26 cellular contexts compared by ENCODE assay signal in the genomic region with DNA sequence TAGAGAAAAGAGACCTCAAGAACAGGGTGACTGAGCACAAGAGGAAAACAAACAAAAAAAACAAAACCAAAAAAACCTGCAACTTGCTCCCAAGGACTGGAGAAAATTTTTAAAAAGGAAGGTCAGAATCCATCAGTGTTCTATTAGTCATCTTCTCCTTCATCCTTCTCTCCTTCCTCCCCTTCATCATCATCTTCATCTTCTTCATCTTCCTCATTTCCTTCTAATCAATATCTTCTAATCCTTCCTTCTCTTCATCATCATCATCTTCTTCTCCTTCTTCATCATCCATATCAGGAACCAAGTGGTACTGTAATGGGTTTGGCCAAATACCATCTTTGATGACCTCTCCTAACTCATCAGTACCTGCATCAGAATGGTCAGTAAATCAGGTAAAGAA. TPM values are rescaled to one million over a fixed set of nuclear protein-coding genes. Genes with fewer than 3 reads are reported as not detected.
DNase-seq lines count a peak whose midpoint lies in the region; FAIRE-seq and TF ChIP-seq lines count a peak whose summit lies in the region.
"Had no signal": no experiment of that assay in that cellular context is flagged by ENCODE, and none has a peak within 500 bp of the region (broad histone marks: within the 10 kb centered on the region; RNA-seq: fewer than 3 reads in every experiment).

No MANE protein-coding gene starts in this region.

- H3K27me3 ChIP-seq in Karpas-422 (ENCODE audit: low read length): no peaks in the 10 kb centered on the region
- H3K27me3 ChIP-seq in neuronal stem cell (ENCODE audit: control insufficient read depth in 3 of 3, insufficient read depth in 3 of 3, low read depth in 1 of 3, low read length in 3 of 3): no peaks in the 10 kb centered on the region
- no peaks in the 10 kb centered on the region for H3K27me3 ChIP-seq in osteoblast (ENCODE audit: insufficient read depth, low read length)
- H3K27me3 ChIP-seq: BLaER1 treated with 17β-estradiol and CSF1 and Interleukin-3, amounts not matched to agents 10 nM and 100 nM had no signal

- peak; percentile 86 for FAIRE-seq in urothelium cell line (lab: Jason Lieb, UNC)
- FAIRE-seq: D721Med, GM12878, GM19239 had no signal

- no peak overlapping the region for H3K4ac ChIP-seq in neuronal stem cell (ENCODE audit: low read length)

- H3K27ac ChIP-seq in HEK293 (ENCODE audit: extremely low read depth, low read depth, low read length): no peak overlapping the region
- H3K27ac ChIP-seq in Karpas-422 (ENCODE audit: low read length): no peak overlapping the region
- H3K27ac ChIP-seq in neuronal stem cell (replicated peaks; ENCODE audit: low read length): no peak overlapping the region
- H3K27ac ChIP-seq in osteoblast (ENCODE audit: low read depth, low read length): no peak overlapping the region
- H3K27ac ChIP-seq: A549; BLaER1 treated with 17β-estradiol and CSF1 and Interleukin-3, amounts not matched to agents 10 nM and 100 nM had no signal

- no peaks in the 10 kb centered on the region for H3K4me1 ChIP-seq in HEK293 (ENCODE audit: control insufficient read depth, insufficient read depth, low read length)
- no peaks in the 10 kb centered on the region for H3K4me1 ChIP-seq in Karpas-422 (ENCODE audit: low read length)
- H3K4me1 ChIP-seq in neuronal stem cell (ENCODE audit: control insufficient read depth in 2 of 2, insufficient read depth in 1 of 2, low read depth in 1 of 2, low read length in 2 of 2): no peaks in the 10 kb centered on the region
- no peaks in the 10 kb centered on the region for H3K4me1 ChIP-seq in osteoblast (ENCODE audit: insufficient read depth, low read length)
- H3K4me1 ChIP-seq: A549; BE2C; BLaER1 treated with 17β-estradiol and CSF1 and Interleukin-3, amounts not matched to agents 10 nM and 100 nM had no signal

- no peaks in the 10 kb centered on the region for H3K79me2 ChIP-seq in Karpas-422 (ENCODE audit: low read length)
- no peaks in the 10 kb centered on the region for H3K79me2 ChIP-seq in osteoblast (ENCODE audit: insufficient read depth, low read length)

- no peak overlapping the region for H3K14ac ChIP-seq in neuronal stem cell (ENCODE audit: low read length)

- H3K9ac ChIP-seq in Karpas-422 (ENCODE audit: low read length) (no peak overlapping the region), neuronal stem cell (ENCODE audit: low read depth, low read length, poor library complexity) (no peak overlapping the region)
- H3K9ac ChIP-seq: BLaER1 treated with 17β-estradiol and CSF1 and Interleukin-3, amounts not matched to agents 10 nM and 100 nM had no signal

- H2AK5ac ChIP-seq in neuronal stem cell (ENCODE audit: low read depth, low read length): no peak overlapping the region

- no peaks in the 10 kb centered on the region for H3K9me3 ChIP-seq in HEK293 (ENCODE audit: control insufficient read depth, insufficient read depth, low read depth, low read length)
- no peaks in the 10 kb centered on the region for H3K9me3 ChIP-seq in Karpas-422 (ENCODE audit: low read length)
- H3K9me3 ChIP-seq in neuronal stem cell (replicated peaks in 1 of 2; ENCODE audit: control insufficient read depth in 2 of 2, insufficient read depth in 1 of 2, low read depth in 1 of 2, low read length in 2 of 2): no peaks in the 10 kb centered on the region
- H3K9me3 ChIP-seq in osteoblast (ENCODE audit: low read depth, low read length): no peaks in the 10 kb centered on the region
- H3K9me3 ChIP-seq: A549; BE2C; BLaER1 treated with 17β-estradiol and CSF1 and Interleukin-3, amounts not matched to agents 10 nM and 100 nM had no signal

- CTCF ChIA-PET in HEK293 (lab: Yijun Ruan, JAX): interaction anchor here (0.7 to 1.8 kb wide), 3 partner anchors 9 to 276 kb away, joined by 4 to 8 read pairs (median 7); no protein-coding TSS in a partner anchor

- no peak overlapping the region for H2BK5ac ChIP-seq in neuronal stem cell (ENCODE audit: low read length)

- no peak overlapping the region for H2BK12ac ChIP-seq in neuronal stem cell (ENCODE audit: low read length)

- H3K9me2 ChIP-seq in Karpas-422 (replicated peaks; ENCODE audit: insufficient read depth, low read length): no peaks in the 10 kb centered on the region

- H3K79me1 ChIP-seq in neuronal stem cell (ENCODE audit: low read depth, low read length): no peaks in the 10 kb centered on the region

- H4K20me1 ChIP-seq in Karpas-422 (ENCODE audit: insufficient read depth, low read depth, low read length) (no peaks in the 10 kb centered on the region), osteoblast (ENCODE audit: insufficient read depth, low read length) (no peaks in the 10 kb centered on the region)
- H4K20me1 ChIP-seq: BLaER1 treated with 17β-estradiol and CSF1 and Interleukin-3, amounts not matched to agents 10 nM and 100 nM had no signal

- H2AFZ ChIP-seq in Karpas-422 (ENCODE audit: low read length): 0 out of 2 replicates have a peak overlapping the region, but pooled peaks have one; percentile 49
- peak overlapping the region; percentile 79 for H2AFZ ChIP-seq in neuronal stem cell (ENCODE audit: low read length)
- no peak overlapping the region for H2AFZ ChIP-seq in osteoblast (ENCODE audit: low read length)
- H2AFZ ChIP-seq: GM23338 had no signal

- no peak overlapping the region for H2BK15ac ChIP-seq in neuronal stem cell (ENCODE audit: low read length)

- no peak overlapping the region for H4K91ac ChIP-seq in neuronal stem cell (ENCODE audit: low read depth, low read length, poor library complexity)

- no peak overlapping the region for H3K4me2 ChIP-seq in Karpas-422 (ENCODE audit: low read depth, low read length, poor library complexity, severe bottlenecking)
- H3K4me2 ChIP-seq in neuronal stem cell (ENCODE audit: insufficient read depth, low read length, poor library complexity, severe bottlenecking): no peak overlapping the region
- no peak overlapping the region for H3K4me2 ChIP-seq in osteoblast (ENCODE audit: insufficient read depth, low read length)
- H3K4me2 ChIP-seq: A549; BLaER1 treated with 17β-estradiol and CSF1 and Interleukin-3, amounts not matched to agents 10 nM and 100 nM; GM23338 had no signal

- POLR2A ChIA-PET in HEK293 (lab: Yijun Ruan, JAX): no interaction called here

- no peak overlapping the region for H3K23ac ChIP-seq in neuronal stem cell (ENCODE audit: low read depth, low read length, poor library complexity)

- H3K4me3 ChIP-seq in HEK293 (ENCODE audit: low read depth, low read length) (no peak overlapping the region), Karpas-422 (ENCODE audit: low read length) (no peak overlapping the region), neuronal stem cell (ENCODE audit: low read length in 2 of 2) (no peak overlapping the region), osteoblast (ENCODE audit: insufficient read depth, low read length) (no peak overlapping the region)
- H3K4me3 ChIP-seq: A549; BLaER1 treated with 17β-estradiol and CSF1 and Interleukin-3, amounts not matched to agents 10 nM and 100 nM; GM12878; GM23338 had no signal

- TF ChIP-seq CTCF in HEK293 (tag by site-specific recombination; IDR thresholded peaks at IDR 0.05) (no peak), osteoblast (IDR thresholded peaks at IDR 0.05; ENCODE audit: extremely low read depth, low read depth, low read length) (no peak)

- H3K36me3 ChIP-seq in HEK293 (ENCODE audit: control insufficient read depth in 2 of 2, insufficient read depth in 1 of 2, low read length in 2 of 2) (no peaks in the 10 kb centered on the region), Karpas-422 (ENCODE audit: insufficient read depth, low read length) (no peaks in the 10 kb centered on the region), neuronal stem cell (replicated peaks in 1 of 2; ENCODE audit: control insufficient read depth in 2 of 2, insufficient read depth in 2 of 2, low read length in 2 of 2) (no peaks in the 10 kb centered on the region), osteoblast (ENCODE audit: insufficient read depth, low read length) (no peaks in the 10 kb centered on the region)
- H3K36me3 ChIP-seq: BE2C had no signal

- DNase-seq in Karpas-422: no peak
- DNase-seq in neuronal stem cell (ENCODE audit: low spot score): no peak
- DNase-seq in urothelium cell line (ENCODE audit: low spot score): no peak
- no peak for DNase-seq in NCI-H510A treated with DMSO at 0.1 percent for 48 hours (lab: John Stamatoyannopoulos, UW)
- no peak for DNase-seq in osteoblast (ENCODE audit: insufficient read length, low spot score, missing footprints)
- DNase-seq in kidney tubule cell (ENCODE audit: low spot score): no peak
- DNase-seq: 8988T; ACHN; AML-193; BE2C; CD4-positive, alpha-beta T cell; CD8-positive, alpha-beta memory T cell; DMS 273 treated with DMSO at 0.1 percent for 48 hours; DMS79; EL; GDM1; H9; HFFc6 had no signal

- no peak overlapping the region for H2BK120ac ChIP-seq in neuronal stem cell (ENCODE audit: low read depth, low read length)

- H4K8ac ChIP-seq in neuronal stem cell (ENCODE audit: low read depth, low read length): no peak overlapping the region

- H3K18ac ChIP-seq in neuronal stem cell (ENCODE audit: low read length): no peak overlapping the region

TF ChIP-seq in HEK293, 187 proteins besides CTCF, POLR2A, EP300 and RAD21:
- TF ChIP-seq ZNF366 (tag by site-specific recombination; conservative IDR thresholded peaks at IDR 0.05) (peak; percentile 49), ZNF776 (tag by site-specific recombination; IDR thresholded peaks at IDR 0.05; ENCODE audit: borderline replicate concordance) (no peak), ZBTB20 (tag by site-specific recombination; IDR thresholded peaks at IDR 0.05) (no peak)
- TF ChIP-seq, protein P1, sequence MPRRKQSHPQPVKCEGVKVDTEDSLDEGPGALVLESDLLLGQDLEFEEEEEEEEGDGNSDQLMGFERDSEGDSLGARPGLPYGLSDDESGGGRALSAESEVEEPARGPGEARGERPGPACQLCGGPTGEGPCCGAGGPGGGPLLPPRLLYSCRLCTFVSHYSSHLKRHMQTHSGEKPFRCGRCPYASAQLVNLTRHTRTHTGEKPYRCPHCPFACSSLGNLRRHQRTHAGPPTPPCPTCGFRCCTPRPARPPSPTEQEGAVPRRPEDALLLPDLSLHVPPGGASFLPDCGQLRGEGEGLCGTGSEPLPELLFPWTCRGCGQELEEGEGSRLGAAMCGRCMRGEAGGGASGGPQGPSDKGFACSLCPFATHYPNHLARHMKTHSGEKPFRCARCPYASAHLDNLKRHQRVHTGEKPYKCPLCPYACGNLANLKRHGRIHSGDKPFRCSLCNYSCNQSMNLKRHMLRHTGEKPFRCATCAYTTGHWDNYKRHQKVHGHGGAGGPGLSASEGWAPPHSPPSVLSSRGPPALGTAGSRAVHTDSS (tag by site-specific recombination; IDR thresholded peaks at IDR 0.05): peak; percentile 98

RNA-seq across cellular contexts. Expression of a gene that starts 12.2 kb away (rescaled TPM):
- 0.11 and 0.82 TPM in 2 replicates for total RNA-seq in Karpas-422 (2014; rRNA removed; shearing (Covaris generic); ENCODE audit: low replicate concordance)
- polyA plus RNA-seq in neuronal stem cell (2013, experiment 1 of 2): not detected
- polyA plus RNA-seq in neuronal stem cell (2013, experiment 2 of 2): not detected
- total RNA-seq in osteoblast: under 0.01 TPM in 2 replicates
- total RNA-seq: H4, H9, HFFc6 had no signal
- polyA plus RNA-seq: A549, GM23338 had no signal

RNA-seq across cellular contexts. Expression of a gene that starts 38.5 kb away (rescaled TPM):
- 53.6 and 64.0 TPM in 2 replicates for total RNA-seq in Karpas-422 (2014; rRNA removed; shearing (Covaris generic); ENCODE audit: low replicate concordance)
- polyA plus RNA-seq in neuronal stem cell (2013, experiment 1 of 2): 18.5 TPM
- 19.4 TPM for polyA plus RNA-seq in neuronal stem cell (2013, experiment 2 of 2)
- 43.6 and 51.4 TPM in 2 replicates for total RNA-seq in osteoblast

RNA-seq across cellular contexts. Expression of a gene that starts 58.7 kb away (rescaled TPM):
- total RNA-seq in Karpas-422 (2014; rRNA removed; shearing (Covaris generic); ENCODE audit: low replicate concordance): not detected in 2 replicates
- polyA plus RNA-seq in neuronal stem cell (2013, experiment 1 of 2): 0.11 TPM
- 0.18 TPM for polyA plus RNA-seq in neuronal stem cell (2013, experiment 2 of 2)
- total RNA-seq in osteoblast: under 0.01 TPM in 2 replicates
- total RNA-seq: HFFc6 had no signal
